In the genomic region with DNA sequence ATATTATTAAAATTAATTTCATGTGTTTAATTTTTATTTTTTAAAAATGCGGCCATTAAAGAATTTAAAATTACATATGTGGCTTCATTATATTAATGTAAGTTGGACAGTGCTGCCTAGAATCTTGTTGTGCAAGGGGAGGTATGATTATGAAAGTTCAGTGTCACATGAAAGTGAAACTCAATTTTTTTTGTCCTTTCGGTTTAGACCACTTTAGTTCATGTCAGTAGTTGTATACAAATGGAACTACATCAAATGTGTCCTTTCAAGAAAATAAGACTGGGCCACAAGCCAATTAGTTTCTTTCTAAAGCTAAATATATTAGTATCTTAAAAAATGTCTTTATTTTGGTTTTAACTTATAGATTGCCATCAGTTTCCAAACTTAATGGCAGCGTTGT, we compare ENCODE assay signal across 11 cellular contexts. TPM values are rescaled to one million over a fixed set of nuclear protein-coding genes. Genes with fewer than 3 reads are reported as not detected.
A peak's percentile ranks its signal among the peaks of the same experiment; 100 is the strongest.
DNase-seq lines count a peak whose midpoint lies in the region; ATAC-seq, FAIRE-seq and TF ChIP-seq lines count a peak whose summit lies in the region.
"Had no signal": no experiment of that assay in that cellular context is flagged by ENCODE, and none has a peak within 500 bp of the region (broad histone marks: within the 10 kb centered on the region; RNA-seq: fewer than 3 reads in every experiment).

No MANE protein-coding gene starts in this region.

- ATAC-seq in GM19397 (IDR thresholded peaks at IDR 0.05; ENCODE audit: unreplicated experiment) (peak; percentile 90), HG02943 (IDR thresholded peaks at IDR 0.05; ENCODE audit: low read depth, unreplicated experiment) (peak; percentile 94)
- ATAC-seq: Panc1 had no signal

- intact Hi-C loops in cardiac septum (cut with DNase I) = no loop called here

- no peak overlapping the region for H3K4me3 ChIP-seq in GM12865 (ENCODE audit: low read depth, low read length)

- no peak for FAIRE-seq in RCC 7860 (lab: Jason Lieb, UNC)

- DNase-seq in GM12865 (ENCODE audit: low read depth) = peak; percentile 82
- DNase-seq in MV-4-11 (lab: John Stamatoyannopoulos, UW) = peak; percentile 74
- no peak for DNase-seq in RCC 7860 (ENCODE audit: low spot score)
- no peak for DNase-seq in cardiac septum (ENCODE audit: low spot score)
- no peak for DNase-seq in RKO (ENCODE audit: low spot score)
- DNase-seq in HUDEP-2 (lab: John Stamatoyannopoulos, UW; ENCODE audit: unreplicated experiment in 76 of 76) = no peak
- DNase-seq: activated CD4-positive, alpha-beta T cell treated with anti-CD3 and anti-CD28 coated beads, Interleukin-2, amount 10 ng/mL, durations not matched to agents 7 days and 5 days; aorta had no signal

- TF ChIP-seq CTCF in GM12865 (IDR thresholded peaks at IDR 0.05; ENCODE audit: insufficient read depth, low read depth, low read length, missing control alignments) = no peak

RNA-seq across cellular contexts. Expression of a gene that starts 35.7 kb away (rescaled TPM):
- total RNA-seq in cardiac septum = 32.9 TPM

RNA-seq across cellular contexts. Expression of a gene that starts 41.4 kb away (rescaled TPM):
- total RNA-seq in cardiac septum = 1.2 TPM

Comparison
In these comparisons a context has a peak if more than half of its experiments do, and no peak if none do; other contexts are left out.
1. DNase-seq: peak in GM12865 (single experiment) and MV-4-11 (single experiment); none in RCC 7860 (single experiment), cardiac septum (single experiment), RKO (single experiment) and HUDEP-2 (0 of 76).